Comparison of ENCODE assay signal across 20 cellular contexts in genomic region chr5:2465383-2465782, GRCh38.
A peak's percentile ranks its signal among the peaks of the same experiment; 100 is the strongest.
DNase-seq lines count a peak whose midpoint lies in the region; ATAC-seq lines count a peak whose summit lies in the region.
"Had no signal": no experiment of that assay in that cellular context is flagged by ENCODE, and none has a peak within 500 bp of the region (broad histone marks: within the 10 kb centered on the region; RNA-seq: fewer than 3 reads in every experiment).

No MANE protein-coding gene starts in this region.

- no peak for ATAC-seq in GM18498 (IDR thresholded peaks at IDR 0.05; ENCODE audit: unreplicated experiment)
- ATAC-seq: GM12878, Right ventricle myocardium inferior had no signal

- DNase-seq in NCI-H2196 treated with DMSO at 0.1 percent for 48 hours (lab: John Stamatoyannopoulos, UW; ENCODE audit: unreplicated experiment) (peak; percentile 3), NCI-H2196 (lab: John Stamatoyannopoulos, UW; ENCODE audit: unreplicated experiment) (no peak), NCI-H187 treated with DMSO at 0.1 percent for 48 hours (lab: John Stamatoyannopoulos, UW) (peak; percentile 13), RPMI8226 (peak; percentile 89), left kidney (ENCODE audit: low read depth, low spot score) (peak; percentile 29), SIG-M5 treated with dmso at 0.1 percent for 504 hours (lab: John Stamatoyannopoulos, UW; ENCODE audit: unreplicated experiment) (no peak)
- DNase-seq in activated T-cell treated with anti-CD3 and anti-CD28 coated beads, Interleukin-2, amount 50 U/mL, for 48 hours: no peak
- DNase-seq: CD4-positive, alpha-beta T cell; DMS153; GOT3; HFFc6; IMR-90; NCI-H1694; NCI-H226; NK-92 treated with Interleukin-12 subunit alpha and Interleukin-12 subunit beta, amount 100 ng/mL, for 24 hours; Peyer's patch; SW 1271 had no signal

Comparison
In these comparisons a context has a peak if more than half of its experiments do, and no peak if none do; other contexts are left out.
1. DNase-seq: peak in NCI-H2196 treated with DMSO at 0.1 percent for 48 hours (single experiment), NCI-H187 treated with DMSO at 0.1 percent for 48 hours (single experiment), RPMI8226 (single experiment) and left kidney (single experiment); none in NCI-H2196 (single experiment), activated T-cell treated with anti-CD3 and anti-CD28 coated beads, Interleukin-2, amount 50 U/mL, for 48 hours (0 of 2) and SIG-M5 treated with dmso at 0.1 percent for 504 hours (single experiment).